In genomic region chr5:65481171-65481575, GRCh38 we compare ENCODE assay signal across 8 cellular contexts. TPM values are rescaled to one million over a fixed set of nuclear protein-coding genes. Genes with fewer than 3 reads are reported as not detected.
A peak's percentile ranks its signal among the peaks of the same experiment; 100 is the strongest.
DNase-seq lines count a peak whose midpoint lies in the region; ATAC-seq and TF ChIP-seq lines count a peak whose summit lies in the region.

No MANE protein-coding gene starts in this region.

- intact Hi-C loops in adrenal gland (cut with DNase I) (loop anchor here (10.0 kb wide), 4 partner anchors 376 to 846 kb away; no protein-coding TSS in a partner anchor), right lobe of liver (cut with DNase I) (no loop called here)

- H3K4me3 ChIP-seq in adrenal gland (peak overlapping the region in 1 of 4 donors; percentile 69), right lobe of liver (peak overlapping the region; percentile 35 to 57 (median 56)), urinary bladder (ENCODE audit: low read depth, low read length) (peak overlapping the region; percentile 57)

- ATAC-seq in GM18867 (IDR thresholded peaks at IDR 0.05; ENCODE audit: unreplicated experiment) (peak; percentile 28), HG02973 (IDR thresholded peaks at IDR 0.05; ENCODE audit: unreplicated experiment) (peak; percentile 6), right lobe of liver (no peak), GM21367 (IDR thresholded peaks at IDR 0.05; ENCODE audit: unreplicated experiment) (no peak)

- TF ChIP-seq CTCF in adrenal gland (IDR thresholded peaks at IDR 0.05) (no peak), right lobe of liver (IDR thresholded peaks at IDR 0.05) (no peak)

- no peak for TF ChIP-seq POLR2A in adrenal gland (IDR thresholded peaks at IDR 0.05)
- TF ChIP-seq POLR2A in right lobe of liver (IDR thresholded peaks at IDR 0.05), result no peak

- DNase-seq in adrenal gland (no peak), right lobe of liver (no peak), NCI-H1694 (lab: John Stamatoyannopoulos, UW) (no peak)
- no peak for DNase-seq in stimulated activated CD4-positive, alpha-beta T cell treated with anti-CD3 and anti-CD28 coated beads, Interleukin-12 subunit alpha, Interleukin-12 subunit beta, amount 100 ng/mL, for 4 hours

- H3K27ac ChIP-seq in adrenal gland (peak overlapping the region in 3 of 5 donors; percentile 83 to 94 (median 89)), right lobe of liver (peak overlapping the region; percentile 86 to 95 (median 92)), urinary bladder (ENCODE audit: low read depth) (no peak overlapping the region)

- H3K9me3 ChIP-seq in adrenal gland (replicated peaks in 1 of 3) (no peaks in the 10 kb centered on the region), right lobe of liver (no peaks in the 10 kb centered on the region)

- 0 to 2% (median 1%) methylated on average over 7 of the region's 7 CpGs for WGBS in adrenal gland, 4 donors
- 0% methylated on average over 7 of the region's 7 CpGs for WGBS in right lobe of liver (ENCODE audit: insufficient coverage, low coverage, low lambda C conversion rate, missing lambda C conversion rate)
- WGBS in urinary bladder, result 0% methylated on average over 7 of the region's 7 CpGs

- H3K36me3 ChIP-seq in adrenal gland (replicated peaks in 1 of 2), result no peaks in the 10 kb centered on the region
- no peaks in the 10 kb centered on the region for H3K36me3 ChIP-seq in right lobe of liver
- H3K36me3 ChIP-seq in urinary bladder (ENCODE audit: insufficient read depth), result no peaks in the 10 kb centered on the region

- H3K27me3 ChIP-seq in adrenal gland (no peaks in the 10 kb centered on the region), right lobe of liver (no peaks in the 10 kb centered on the region)

- H3K4me1 ChIP-seq in adrenal gland (replicated peaks in 1 of 2) (peaks cover 5 to 26% of the 10 kb centered on the region in 2 donors), right lobe of liver (peaks cover 0 to 15% (median 5%) of the 10 kb centered on the region in 4 donors), urinary bladder (ENCODE audit: insufficient read depth) (no peaks in the 10 kb centered on the region)

RNA-seq across cellular contexts. Expression of gene ADAMTS6, which starts 0.5 kb away (rescaled TPM):
- total RNA-seq in adrenal gland (1 to 10 TPM in 4 of 8 donors, under 1 TPM in 4; 0.54 to 2.5 (median 0.95) TPM), right lobe of liver (under 1 TPM; 0.17 to 0.56 (median 0.40) TPM), urinary bladder (23.1 TPM)
- polyA plus RNA-seq in adrenal gland (under 1 TPM; 0.24 to 0.91 (median 0.72) TPM), urinary bladder (2.6 TPM)

Comparison
In these comparisons a context has a peak if more than half of its experiments do, and no peak if none do; other contexts are left out.
1. ATAC-seq: peak in GM18867 (single experiment) and HG02973 (single experiment); none in right lobe of liver (0 of 4) and GM21367 (single experiment).
2. intact Hi-C loops: an anchor here in adrenal gland (10.0 kb wide); none called in right lobe of liver.